In the genomic region with DNA sequence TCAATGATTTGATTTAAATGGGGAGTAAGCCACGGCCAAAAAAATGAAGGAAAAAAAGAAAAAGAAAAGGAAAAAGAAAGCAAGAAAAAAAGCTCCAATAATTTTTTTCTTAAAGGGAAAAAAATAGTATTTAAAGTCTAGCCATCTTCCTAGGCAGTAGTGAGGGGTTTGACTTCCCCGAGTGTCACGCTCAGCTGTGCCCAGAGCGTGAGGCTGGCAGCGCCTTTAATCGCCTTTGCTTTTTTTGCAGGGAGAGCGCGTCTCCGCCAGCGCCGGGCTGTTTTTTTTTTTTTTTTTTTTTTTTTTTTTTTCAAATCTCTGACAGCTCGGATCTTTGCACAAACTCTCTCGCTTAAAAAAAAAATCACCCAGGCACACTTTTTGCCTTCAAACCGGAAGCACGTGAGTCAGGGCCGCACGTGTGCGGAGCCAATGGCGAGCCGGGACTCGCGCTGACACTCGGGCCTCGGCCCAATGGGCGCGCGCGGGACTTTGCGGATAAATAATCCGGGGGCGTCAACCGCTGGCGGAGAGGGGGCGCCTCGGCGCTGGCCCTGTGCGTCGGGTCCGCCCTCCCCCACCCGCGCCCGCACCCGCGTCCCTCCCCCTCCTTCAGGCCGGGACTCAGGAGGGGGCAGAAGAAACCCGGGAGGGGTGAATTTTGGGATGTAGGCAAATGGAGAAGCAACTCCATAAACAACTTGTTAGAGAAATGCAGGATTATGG, we compare ENCODE assay signal across 10 cellular contexts. TPM values are rescaled to one million over a fixed set of nuclear protein-coding genes. Genes with fewer than 3 reads are reported as not detected.
DNase-seq lines count a peak whose midpoint lies in the region; ATAC-seq and TF ChIP-seq lines count a peak whose summit lies in the region.
"Had no signal": no experiment of that assay in that cellular context is flagged by ENCODE, and none has a peak within 500 bp of the region (broad histone marks: within the 10 kb centered on the region; RNA-seq: fewer than 3 reads in every experiment).

A gene (minus strand): TSS at position 202 of the 726 bp plus-strand sequence. CDS start 481 bp downstream, outside the sequence.

- H3K36me3 Mint-ChIP-seq in activated T-cell treated with anti-CD3 and anti-CD28 coated beads, Interleukin-2, amount 50 U/mL, for 24 hours (ENCODE audit: low read depth): no peaks in the 10 kb centered on the region
- peaks cover 14% of the 10 kb centered on the region for H3K36me3 Mint-ChIP-seq in activated T-helper 17 cell treated with anti-CD3 and anti-CD28 coated beads, Interleukin-2, amount 50 U/mL, for 72 hours (ENCODE audit: low read depth)

- H3K36me3 ChIP-seq in tibial artery: no peaks in the 10 kb centered on the region

- no peak for ATAC-seq in activated T-helper 17 cell treated with anti-CD3 and anti-CD28 coated beads, Interleukin-2, amount 50 U/mL, for 72 hours (replicated peaks)
- ATAC-seq in HG02610 (IDR thresholded peaks at IDR 0.05; ENCODE audit: unreplicated experiment): no peak

- peaks cover 89% of the 10 kb centered on the region for H3K27me3 Mint-ChIP-seq in activated T-cell treated with anti-CD3 and anti-CD28 coated beads, Interleukin-2, amount 50 U/mL, for 24 hours
- peaks cover 68% of the 10 kb centered on the region for H3K27me3 Mint-ChIP-seq in activated T-helper 17 cell treated with anti-CD3 and anti-CD28 coated beads, Interleukin-2, amount 50 U/mL, for 72 hours

- intact Hi-C loops in tibial artery (cut with DNase I; ENCODE audit: low total_unique reads): no loop called here

- H3K27me3 ChIP-seq in tibial artery: peaks cover 0 to 100% of the 10 kb centered on the region in 2 donors

- peak within 1 kb of the TSS; percentile 43 for H3K4me3 Mint-ChIP-seq in activated T-cell treated with anti-CD3 and anti-CD28 coated beads, Interleukin-2, amount 50 U/mL, for 24 hours
- H3K4me3 Mint-ChIP-seq in activated T-helper 17 cell treated with anti-CD3 and anti-CD28 coated beads, Interleukin-2, amount 50 U/mL, for 72 hours: peak within 1 kb of the TSS; percentile 23

- no peak for TF ChIP-seq CTCF in tibial artery (IDR thresholded peaks at IDR 0.05)

- H3K27ac Mint-ChIP-seq in activated T-cell treated with anti-CD3 and anti-CD28 coated beads, Interleukin-2, amount 50 U/mL, for 24 hours: peak within 1 kb of the TSS; percentile 76
- H3K27ac Mint-ChIP-seq in activated T-helper 17 cell treated with anti-CD3 and anti-CD28 coated beads, Interleukin-2, amount 50 U/mL, for 72 hours: no peak within 1 kb of the TSS

- H3K9me3 ChIP-seq in tibial artery: no peaks in the 10 kb centered on the region

- H3K27ac ChIP-seq in tibial artery: no peak within 1 kb of the TSS

- H3K4me3 ChIP-seq in tibial artery: peak within 1 kb of the TSS; percentile 39 to 50

- DNase-seq in activated T-cell treated with anti-CD3 and anti-CD28 coated beads, Interleukin-2, amount 50 U/mL, for 24 hours: no peak
- DNase-seq in activated T-cell treated with anti-CD3 and anti-CD28 coated beads for 4 hours (no peak), iPS-NIHi7 (ENCODE audit: extremely low spot score) (peak; percentile 79), tibial artery (peak in 1 of 2 donors; percentile 53), RPMI8226 (no peak), NOMO-1 treated with DMSO at 0.1 percent for 48 hours (lab: John Stamatoyannopoulos, UW; ENCODE audit: unreplicated experiment) (no peak)

- peaks cover 39% of the 10 kb centered on the region for H3K4me1 Mint-ChIP-seq in activated T-cell treated with anti-CD3 and anti-CD28 coated beads, Interleukin-2, amount 50 U/mL, for 24 hours (ENCODE audit: low read depth)
- peaks cover 4% of the 10 kb centered on the region for H3K4me1 Mint-ChIP-seq in activated T-helper 17 cell treated with anti-CD3 and anti-CD28 coated beads, Interleukin-2, amount 50 U/mL, for 72 hours

- H3K9me3 Mint-ChIP-seq in activated T-cell treated with anti-CD3 and anti-CD28 coated beads, Interleukin-2, amount 50 U/mL, for 24 hours: no peaks in the 10 kb centered on the region
- no peaks in the 10 kb centered on the region for H3K9me3 Mint-ChIP-seq in activated T-helper 17 cell treated with anti-CD3 and anti-CD28 coated beads, Interleukin-2, amount 50 U/mL, for 72 hours

- peaks cover 0 to 55% (median 41%) of the 10 kb centered on the region in 4 donors for H3K4me1 ChIP-seq in tibial artery

RNA-seq across cellular contexts. Expression of the gene that starts here (rescaled TPM):
- total RNA-seq in activated T-helper 17 cell treated with anti-CD3 and anti-CD28 coated beads, Interleukin-2, amount 50 U/mL, for 72 hours: not detected
- total RNA-seq: pulmonary artery endothelial cell; T-helper 2 cell treated with Interferon-gamma antibody and Interleukin-4, amounts not matched to agents 100 ng/mL and 5 ng/mL, for 36 hours had no signal
